In genomic region chr6:22954749-22955385, GRCh38 we compare ENCODE assay signal across 8 cellular contexts.
DNase-seq lines count a peak whose midpoint lies in the region; ATAC-seq, FAIRE-seq and TF ChIP-seq lines count a peak whose summit lies in the region.

No MANE protein-coding gene starts in this region.

- no peak for TF ChIP-seq CTCF in GM12878 (IDR thresholded peaks at IDR 0.05 in 2 of 3, conservative IDR thresholded peaks at IDR 0.05 in 1 of 3; ENCODE audit: control insufficient read depth in 2 of 3, extremely low read depth in 1 of 3, insufficient read depth in 1 of 3, low read depth in 3 of 3, low read length in 3 of 3)
- no peak for TF ChIP-seq CTCF in WERI-Rb-1 (IDR thresholded peaks at IDR 0.05; ENCODE audit: low read depth, low read length)

- POLR2A ChIA-PET in GM12878 (lab: Charles Lee), result no interaction called here

- H3K27me3 ChIP-seq in CD4-positive, CD25-positive, alpha-beta regulatory T cell (ENCODE audit: control insufficient read depth, insufficient read depth, low read length), result no peaks in the 10 kb centered on the region
- H3K27me3 ChIP-seq in GM12878 (replicated peaks in 1 of 2; ENCODE audit: control insufficient read depth in 2 of 2, insufficient read depth in 2 of 2, low read length in 1 of 2), result no peaks in the 10 kb centered on the region
- no peaks in the 10 kb centered on the region for H3K27me3 ChIP-seq in trophoblast cell (ENCODE audit: insufficient read depth, low read length)
- no peaks in the 10 kb centered on the region for H3K27me3 ChIP-seq in WERI-Rb-1 (ENCODE audit: insufficient read depth, low read depth, severe bottlenecking)

- no peak for TF ChIP-seq POLR2A in GM12878 (IDR thresholded peaks at IDR 0.05; ENCODE audit: low read depth, low read length)

- RAD21 ChIA-PET in GM12878 (lab: Charles Lee; ENCODE audit: unreplicated experiment), result interaction anchor here (1.0 to 2.4 kb wide), 9 partner anchors 8 to 929 kb away, joined by 3 to 10 read pairs (median 5); no protein-coding TSS in a partner anchor

- no peak overlapping the region for H2BK5ac ChIP-seq in trophoblast cell (ENCODE audit: low read depth, low read length, poor library complexity)

- WGBS in GM12878 (ENCODE audit: insufficient coverage, insufficient replicate concordance, low lambda C conversion rate, missing lambda C conversion rate), result 22% methylated on average over 5 of the region's 5 CpGs
- WGBS in trophoblast cell (ENCODE audit: extremely low coverage, insufficient coverage, insufficient read length), result no CpG with 5 or more reads among the region's 5 CpGs

- intact Hi-C loops in GM12878 (cut with micrococcal nuclease; ENCODE audit: unreplicated experiment), result no loop called here

- no peak overlapping the region for H4K8ac ChIP-seq in trophoblast cell (ENCODE audit: low read depth, low read length)

- peak overlapping the region; percentile 86 for H3K4me3 ChIP-seq in CD4-positive, CD25-positive, alpha-beta regulatory T cell (ENCODE audit: low read depth, low read length)
- peak overlapping the region; percentile 15 for H3K4me3 ChIP-seq in Jurkat, Clone E6-1 (ENCODE audit: low read length)
- H3K4me3 ChIP-seq in GM12878 (peak overlapping the region; percentile 41; the same call in 1 of the 2 replicates), trophoblast cell (ENCODE audit: low read depth, low read length) (no peak overlapping the region), WERI-Rb-1 (ENCODE audit: low read depth, low read length) (no peak overlapping the region)

- H3K36me3 Mint-ChIP-seq in CD4-positive, CD25-positive, alpha-beta regulatory T cell, result no peaks in the 10 kb centered on the region
- peaks cover 13% of the 10 kb centered on the region for H3K36me3 Mint-ChIP-seq in natural killer cell treated with Interleukin-12 subunit alpha and Interleukin-12 subunit beta and Interleukin-15 and Interleukin-18, amount 100 ng/mL, for 72 hours

- SMC1A ChIA-PET in GM12878 (lab: Charles Lee; ENCODE audit: uncharacterized antibody, unreplicated experiment), result interaction anchor here (1.2 to 3.3 kb wide), 6 partner anchors 10 to 103 kb away, joined by 3 to 32 read pairs (median 4); no protein-coding TSS in a partner anchor

- no peaks in the 10 kb centered on the region for H4K20me1 ChIP-seq in GM12878 (ENCODE audit: control insufficient read depth, insufficient read depth)

- peak overlapping the region; percentile 35 for H3K4me2 ChIP-seq in GM12878 (ENCODE audit: control insufficient read depth, insufficient read depth)
- no peak overlapping the region for H3K4me2 ChIP-seq in trophoblast cell (ENCODE audit: low read length)

- peak overlapping the region; percentile 71 for H2AFZ ChIP-seq in GM12878 (ENCODE audit: control insufficient read depth, low read depth, low read length)
- H2AFZ ChIP-seq in trophoblast cell (ENCODE audit: insufficient read depth, low read length, poor library complexity), result no peak overlapping the region

- peaks cover 5% of the 10 kb centered on the region for H3K4me1 ChIP-seq in CD4-positive, CD25-positive, alpha-beta regulatory T cell (ENCODE audit: control insufficient read depth, insufficient read depth, low read length, poor library complexity, severe bottlenecking)
- H3K4me1 ChIP-seq in GM12878 (ENCODE audit: control insufficient read depth, insufficient read depth, low read length), result no peaks in the 10 kb centered on the region
- no peaks in the 10 kb centered on the region for H3K4me1 ChIP-seq in trophoblast cell (ENCODE audit: control insufficient read depth in 1 of 2, insufficient read depth in 2 of 2, low read length in 2 of 2)

- peak overlapping the region; percentile 21 to 90 (median 60) for H3K27ac Mint-ChIP-seq in CD4-positive, CD25-positive, alpha-beta regulatory T cell
- H3K27ac Mint-ChIP-seq in natural killer cell treated with Interleukin-12 subunit alpha and Interleukin-12 subunit beta and Interleukin-15 and Interleukin-18, amount 100 ng/mL, for 72 hours, result peak overlapping the region; percentile 37 to 75

- no peak overlapping the region for H2BK12ac ChIP-seq in trophoblast cell (ENCODE audit: low read length)

- H3K9me3 ChIP-seq in CD4-positive, CD25-positive, alpha-beta regulatory T cell (ENCODE audit: control insufficient read depth in 2 of 2, low read length in 2 of 2), result no peaks in the 10 kb centered on the region
- no peaks in the 10 kb centered on the region; the same call in 1 of the 3 replicates for H3K9me3 ChIP-seq in GM12878 (replicated peaks; ENCODE audit: control insufficient read depth, insufficient read depth, low read length)
- H3K9me3 ChIP-seq in trophoblast cell (ENCODE audit: insufficient read depth, low read depth, low read length), result no peaks in the 10 kb centered on the region
- H3K9me3 ChIP-seq in WERI-Rb-1 (ENCODE audit: severe bottlenecking), result no peaks in the 10 kb centered on the region

- ATAC-seq in CD4-positive, CD25-positive, alpha-beta regulatory T cell (ENCODE audit: low read depth in 2 of 2), result peak in 1 of 2 donors; percentile 28
- ATAC-seq in GM19468 (IDR thresholded peaks at IDR 0.05; ENCODE audit: extremely low read depth, unreplicated experiment) (peak; percentile 55), GM12878 (peak; percentile 80)
- peak in 1 of 2 donors; percentile 57 for ATAC-seq in natural killer cell treated with Interleukin-12 subunit alpha and Interleukin-12 subunit beta and Interleukin-15 and Interleukin-18, amount 100 ng/mL, for 72 hours

- no TSS peak for BruUV-seq in GM12878 (replicated peaks; lab: Mats Ljungman, UMichigan)

- no peaks in the 10 kb centered on the region for H3K27me3 Mint-ChIP-seq in CD4-positive, CD25-positive, alpha-beta regulatory T cell
- H3K27me3 Mint-ChIP-seq in natural killer cell treated with Interleukin-12 subunit alpha and Interleukin-12 subunit beta and Interleukin-15 and Interleukin-18, amount 100 ng/mL, for 72 hours, result no peaks in the 10 kb centered on the region

- no peak overlapping the region for H4K12ac ChIP-seq in trophoblast cell (ENCODE audit: low read depth, low read length)

- no peak overlapping the region for H3K14ac ChIP-seq in trophoblast cell (ENCODE audit: low read length)

- H2BK120ac ChIP-seq in trophoblast cell (ENCODE audit: insufficient read depth, low read length, poor library complexity), result no peak overlapping the region

- peak overlapping the region; percentile 49 for H3K27ac ChIP-seq in CD4-positive, CD25-positive, alpha-beta regulatory T cell (ENCODE audit: insufficient read depth, low read length, poor library complexity, severe bottlenecking)
- H3K27ac ChIP-seq in GM12878 (ENCODE audit: control insufficient read depth, insufficient read depth) (peak overlapping the region; percentile 24; the same call in 1 of the 2 replicates), trophoblast cell (ENCODE audit: low read depth, low read length) (no peak overlapping the region), WERI-Rb-1 (no peak overlapping the region)

- no peak for FAIRE-seq in GM12878 (lab: Jason Lieb, UNC)

- H3K4me1 Mint-ChIP-seq in CD4-positive, CD25-positive, alpha-beta regulatory T cell, result peaks cover 19 to 38% (median 29%) of the 10 kb centered on the region in 4 donors
- peaks cover 17 to 23% of the 10 kb centered on the region in 2 donors for H3K4me1 Mint-ChIP-seq in natural killer cell treated with Interleukin-12 subunit alpha and Interleukin-12 subunit beta and Interleukin-15 and Interleukin-18, amount 100 ng/mL, for 72 hours (ENCODE audit: low read depth in 2 of 2)

- H3K79me2 ChIP-seq in GM12878 (ENCODE audit: control insufficient read depth, insufficient read depth, low read length) (no peaks in the 10 kb centered on the region), trophoblast cell (ENCODE audit: control insufficient read depth, insufficient read depth, low read length, poor library complexity) (no peaks in the 10 kb centered on the region)

- no peak for TF ChIP-seq RAD21 in GM12878 (IDR thresholded peaks at IDR 0.05; ENCODE audit: insufficient read depth, low read depth, low read length)

- no peak overlapping the region for H3K18ac ChIP-seq in trophoblast cell (ENCODE audit: low read length)

- H3K9ac ChIP-seq in GM12878 (ENCODE audit: control insufficient read depth, insufficient read depth, low read length), result no peak overlapping the region; the same call in 1 of the 2 replicates
- H3K9ac ChIP-seq in trophoblast cell (ENCODE audit: low read length), result no peak overlapping the region

- H2AK5ac ChIP-seq in trophoblast cell (ENCODE audit: low read length), result no peak overlapping the region

- in situ Hi-C loops in GM12878 (cut with MboI), result no loop called here

- DNase-seq in CD4-positive, CD25-positive, alpha-beta regulatory T cell, result peak in 1 of 3 donors; percentile 53
- peak; percentile 16 for DNase-seq in Jurkat, Clone E6-1 (ENCODE audit: low read depth, low spot score)
- DNase-seq in GM12878 (ENCODE audit: low read depth, low spot score) (no peak), trophoblast cell (no peak), WERI-Rb-1 (no peak), COR-L47 (lab: John Stamatoyannopoulos, UW) (no peak)
- no peak for DNase-seq in natural killer cell treated with Interleukin-12 subunit alpha and Interleukin-12 subunit beta and Interleukin-15 and Interleukin-18, amount 100 ng/mL, for 72 hours (ENCODE audit: low spot score)

- peak overlapping the region; percentile 43 to 88 (median 76) for H3K4me3 Mint-ChIP-seq in CD4-positive, CD25-positive, alpha-beta regulatory T cell
- H3K4me3 Mint-ChIP-seq in natural killer cell treated with Interleukin-12 subunit alpha and Interleukin-12 subunit beta and Interleukin-15 and Interleukin-18, amount 100 ng/mL, for 72 hours, result peak overlapping the region; percentile 46

- no peak overlapping the region for H4K91ac ChIP-seq in trophoblast cell (ENCODE audit: low read depth, low read length)

- no peaks in the 10 kb centered on the region for H3K79me1 ChIP-seq in trophoblast cell (ENCODE audit: low read length)

- H3K9me3 Mint-ChIP-seq in CD4-positive, CD25-positive, alpha-beta regulatory T cell, result peaks cover 0 to 11% (median 5%) of the 10 kb centered on the region in 7 donors
- H3K9me3 Mint-ChIP-seq in natural killer cell treated with Interleukin-12 subunit alpha and Interleukin-12 subunit beta and Interleukin-15 and Interleukin-18, amount 100 ng/mL, for 72 hours, result peaks cover 7% of the 10 kb centered on the region

- CTCF ChIA-PET in GM12878 (lab: Yijun Ruan, JAX), result interaction anchor here (0.7 to 1.4 kb wide), 3 partner anchors 8 to 889 kb away, joined by 3 to 5 read pairs (median 5); no protein-coding TSS in a partner anchor

- no peak for TF ChIP-seq EP300 in GM12878 (IDR thresholded peaks at IDR 0.05; ENCODE audit: borderline replicate concordance in 1 of 2, control insufficient read depth in 1 of 2, low read depth in 2 of 2, low read length in 2 of 2)

- no peak overlapping the region for H3K4ac ChIP-seq in trophoblast cell (ENCODE audit: low read depth, low read length)

- no peak overlapping the region for H3K23ac ChIP-seq in trophoblast cell (ENCODE audit: low read length)

- no peaks in the 10 kb centered on the region for H3K36me3 ChIP-seq in CD4-positive, CD25-positive, alpha-beta regulatory T cell (ENCODE audit: control insufficient read depth, insufficient read depth, low read length)
- H3K36me3 ChIP-seq in GM12878 (ENCODE audit: control insufficient read depth in 2 of 2, insufficient read depth in 2 of 2, low read length in 1 of 2) (no peaks in the 10 kb centered on the region), trophoblast cell (ENCODE audit: control insufficient read depth in 1 of 2, insufficient read depth in 2 of 2, low read length in 2 of 2) (no peaks in the 10 kb centered on the region), WERI-Rb-1 (no peaks in the 10 kb centered on the region)

Comparison
In these comparisons a context has a peak if more than half of its experiments do, and no peak if none do; other contexts are left out.
1. H3K27ac ChIP-seq: peak in CD4-positive, CD25-positive, alpha-beta regulatory T cell (single experiment) and GM12878 (single experiment); none in trophoblast cell (single experiment) and WERI-Rb-1 (single experiment).
2. H3K4me3 ChIP-seq: peak in CD4-positive, CD25-positive, alpha-beta regulatory T cell (single experiment), Jurkat, Clone E6-1 (single experiment) and GM12878 (single experiment); none in trophoblast cell (single experiment) and WERI-Rb-1 (single experiment).